8 cellular contexts compared by ENCODE assay signal in genomic region chr16:84504420-84505248, GRCh38. TPM values are rescaled to one million over a fixed set of nuclear protein-coding genes. Genes with fewer than 3 reads are reported as not detected.
A peak's percentile ranks its signal among the peaks of the same experiment; 100 is the strongest.
DNase-seq lines count a peak whose midpoint lies in the region; ATAC-seq and TF ChIP-seq lines count a peak whose summit lies in the region.

TSS of gene MEAK7 (minus strand) at chr16:84504659. CDS start at chr16:84498086, 6,573 bp downstream.

- H3K27me3 Mint-ChIP-seq in activated CD8-positive, alpha-beta T cell treated with anti-CD3 and anti-CD28 coated beads for 36 hours: no peaks in the 10 kb centered on the region

- DNase-seq in AG10803 (ENCODE audit: low read depth) (peak; percentile 98), NCI-H82 treated with DMSO at 0.1 percent for 48 hours (lab: John Stamatoyannopoulos, UW; ENCODE audit: unreplicated experiment) (peak; percentile 87), lower lobe of right lung (peak; percentile 99)
- peak; percentile 99 for DNase-seq in activated CD8-positive, alpha-beta T cell treated with anti-CD3 and anti-CD28 coated beads for 36 hours
- peak; percentile 95 to 99 (median 95) for DNase-seq in stimulated activated CD4-positive, alpha-beta T cell treated with anti-CD3 and anti-CD28 coated beads, TNF-alpha, amount 100 ng/mL, for 24 hours (ENCODE audit: low read depth in 3 of 3)

- H3K36me3 Mint-ChIP-seq in activated CD8-positive, alpha-beta T cell treated with anti-CD3 and anti-CD28 coated beads for 36 hours (ENCODE audit: low read depth): peaks cover 7% of the 10 kb centered on the region

- H3K4me3 ChIP-seq in AG10803 (ENCODE audit: low read length) (peak within 1 kb of the TSS; percentile 98), ectodermal cell (ENCODE audit: insufficient read depth, low read depth, low read length) (peak within 1 kb of the TSS; percentile 83), lower lobe of right lung (peak within 1 kb of the TSS; percentile 87)

- H3K27ac ChIP-seq in ectodermal cell (ENCODE audit: insufficient read depth, low read depth, low read length, poor library complexity, severe bottlenecking): peak within 1 kb of the TSS; percentile 36
- H3K27ac ChIP-seq in lower lobe of right lung: peak within 1 kb of the TSS; percentile 88

- peaks cover 48% of the 10 kb centered on the region for H3K4me1 Mint-ChIP-seq in activated CD8-positive, alpha-beta T cell treated with anti-CD3 and anti-CD28 coated beads for 36 hours (ENCODE audit: low read depth)

- CTCF ChIA-PET in activated CD8-positive, alpha-beta T cell treated with anti-CD3 and anti-CD28 coated beads for 36 hours (lab: Charles Lee): interaction anchor here (1.5 to 11.0 kb wide), 7 partner anchors 48 to 228 kb away, joined by 5 to 145 read pairs (median 12); no protein-coding TSS in a partner anchor

- ATAC-seq in GM18909 (IDR thresholded peaks at IDR 0.05; ENCODE audit: poor library complexity, unreplicated experiment) (peak; percentile 99), HG03175 (IDR thresholded peaks at IDR 0.05; ENCODE audit: unreplicated experiment) (peak; percentile 96), lower lobe of right lung (peak; percentile 98 to 99)
- peak; percentile 96 for ATAC-seq in activated CD8-positive, alpha-beta T cell treated with anti-CD3 and anti-CD28 coated beads for 36 hours

- no peaks in the 10 kb centered on the region for H3K9me3 Mint-ChIP-seq in activated CD8-positive, alpha-beta T cell treated with anti-CD3 and anti-CD28 coated beads for 36 hours

- TF ChIP-seq CTCF in AG10803 (conservative IDR thresholded peaks at IDR 0.05; ENCODE audit: low read length) (no peak), lower lobe of right lung (IDR thresholded peaks at IDR 0.05) (no peak)
- no peak for TF ChIP-seq CTCF in activated CD8-positive, alpha-beta T cell treated with anti-CD3 and anti-CD28 coated beads for 36 hours (IDR thresholded peaks at IDR 0.05)

- no peaks in the 10 kb centered on the region for H3K36me3 ChIP-seq in ectodermal cell (ENCODE audit: control insufficient read depth, insufficient read depth, low read length)
- no peaks in the 10 kb centered on the region for H3K36me3 ChIP-seq in lower lobe of right lung

- no peaks in the 10 kb centered on the region for H3K27me3 ChIP-seq in ectodermal cell (ENCODE audit: control insufficient read depth, insufficient read depth, low read length, poor library complexity, severe bottlenecking)
- no peaks in the 10 kb centered on the region for H3K27me3 ChIP-seq in lower lobe of right lung (ENCODE audit: low read depth)

- H3K27ac Mint-ChIP-seq in activated CD8-positive, alpha-beta T cell treated with anti-CD3 and anti-CD28 coated beads for 36 hours: peak within 1 kb of the TSS; percentile 88

- 9 to 10% methylated on average over 44 to 45 of the region's 45 CpGs for WGBS in ectodermal cell, 2 experiments

- H3K9me3 ChIP-seq in ectodermal cell (ENCODE audit: control insufficient read depth, low read length) (no peaks in the 10 kb centered on the region), lower lobe of right lung (no peaks in the 10 kb centered on the region)

- peaks cover 8% of the 10 kb centered on the region for H3K4me1 ChIP-seq in ectodermal cell (ENCODE audit: control insufficient read depth, insufficient read depth, low read length)
- peaks cover 24% of the 10 kb centered on the region for H3K4me1 ChIP-seq in lower lobe of right lung

- intact Hi-C loops in activated CD8-positive, alpha-beta T cell treated with anti-CD3 and anti-CD28 coated beads for 36 hours (cut with micrococcal nuclease): no loop called here
- intact Hi-C loops in lower lobe of right lung (cut with DNase I): no loop called here

- POLR2A ChIA-PET in activated CD8-positive, alpha-beta T cell treated with anti-CD3 and anti-CD28 coated beads for 36 hours (lab: Charles Lee): interaction anchor here (1.4 to 3.6 kb wide), 4 partner anchors 10 to 45 kb away, joined by 4 to 17 read pairs (median 10); no protein-coding TSS in a partner anchor

- peak within 1 kb of the TSS; percentile 91 for H3K4me3 Mint-ChIP-seq in activated CD8-positive, alpha-beta T cell treated with anti-CD3 and anti-CD28 coated beads for 36 hours

RNA-seq across cellular contexts. Expression of gene MEAK7, which starts in this region (rescaled TPM):
- total RNA-seq in activated CD8-positive, alpha-beta T cell treated with anti-CD3 and anti-CD28 coated beads for 36 hours: 10 to 100 TPM; 21.1 to 22.4 TPM
- 23.0 TPM for polyA plus RNA-seq in ectodermal cell (2013, experiment 1 of 4)
- polyA plus RNA-seq in ectodermal cell (2013, experiment 2 of 4): 27.0 TPM
- polyA plus RNA-seq in ectodermal cell (2013, experiment 3 of 4): 15.2 TPM
- 16.7 TPM for polyA plus RNA-seq in ectodermal cell (2013, experiment 4 of 4)
- 13.0 TPM for total RNA-seq in lower lobe of right lung

Comparison
In these comparisons a context has a peak if more than half of its experiments do, and no peak if none do; other contexts are left out.
1. Peak in every context shown above with its lines: DNase-seq, ATAC-seq, H3K4me3 ChIP-seq and H3K27ac ChIP-seq.